In the genomic region with DNA sequence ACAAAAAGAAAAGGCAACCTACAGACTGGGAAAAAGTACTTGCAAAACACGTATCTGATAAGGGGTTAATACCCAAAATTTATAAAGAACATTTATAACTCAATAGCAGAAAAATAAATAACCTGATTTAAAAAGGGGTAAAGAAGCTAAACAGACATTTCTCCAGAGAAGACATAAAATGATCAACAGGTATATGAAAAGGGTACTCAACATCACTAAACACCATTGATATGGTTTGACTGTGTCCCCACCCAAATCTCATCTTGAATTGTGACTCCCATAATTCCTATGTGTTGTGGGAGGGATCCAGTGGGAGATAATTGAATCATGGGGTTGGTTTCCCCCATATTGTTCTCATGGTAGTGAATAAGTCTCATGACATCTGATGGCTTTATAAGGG, we compare ENCODE assay signal across 6 cellular contexts.
"Had no signal": no experiment of that assay in that cellular context is flagged by ENCODE, and none has a peak within 500 bp of the region (broad histone marks: within the 10 kb centered on the region; RNA-seq: fewer than 3 reads in every experiment).

No MANE protein-coding gene starts in this region.

- DNase-seq: IMR-90, KBM-7, KG1 had no signal

- H3K4me3 ChIP-seq: K562 had no signal

- H3K27ac ChIP-seq: HL-60, KMS-11 had no signal
